8 cellular contexts compared by ENCODE assay signal in genomic region chr3:120558784-120559227, GRCh38. TPM values are rescaled to one million over a fixed set of nuclear protein-coding genes. Genes with fewer than 3 reads are reported as not detected.
DNase-seq lines count a peak whose midpoint lies in the region; TF ChIP-seq lines count a peak whose summit lies in the region.

No MANE protein-coding gene starts in this region.

- H2BK20ac ChIP-seq in H9 (ENCODE audit: low read depth, low read length, poor library complexity, severe bottlenecking): peak overlapping the region; percentile 29

- peak overlapping the region; percentile 30; the same call in 1 of the 2 replicates for H3K4ac ChIP-seq in H9 (ENCODE audit: low read depth, low read length)

- H3K79me1 ChIP-seq in H9 (ENCODE audit: insufficient read depth, low read depth, low read length, poor library complexity, severe bottlenecking): no peaks in the 10 kb centered on the region

- peaks cover 13% of the 10 kb centered on the region for H3K27me3 Mint-ChIP-seq in H9 (ENCODE audit: low read depth)

- H3K36me3 Mint-ChIP-seq in H9 (ENCODE audit: insufficient read depth in 1 of 3, low read depth in 3 of 3): no peaks in the 10 kb centered on the region

- H2AK5ac ChIP-seq in H9 (ENCODE audit: insufficient read length, low read length): no peak overlapping the region

- H3K4me3 Mint-ChIP-seq in H9: peak overlapping the region; percentile 86 to 90

- no peak overlapping the region for H4K5ac ChIP-seq in H9 (ENCODE audit: insufficient read length, low read depth, low read length)

- no peak overlapping the region for H3K23ac ChIP-seq in H9 (ENCODE audit: insufficient read length, low read depth, low read length)

- DNase-seq in H9: peak; percentile 87
- peak; percentile 91 for DNase-seq in SIG-M5 treated with dmso at 0.1 percent for 504 hours (lab: John Stamatoyannopoulos, UW; ENCODE audit: unreplicated experiment)
- DNase-seq in activated gamma-delta T cell treated with anti-CD3 and anti-CD28 coated beads, Interleukin-2, amount 50 U/mL, for 16 hours (ENCODE audit: low read depth): peak; percentile 80
- peak; percentile 83 for DNase-seq in foreskin melanocyte
- DNase-seq in stromal cell of bone marrow (ENCODE audit: low read depth): peak; percentile 85

- peak overlapping the region; percentile 62; the same call in 1 of the 2 replicates for H3K14ac ChIP-seq in H9 (ENCODE audit: insufficient read depth, low read length)

- peak overlapping the region; percentile 10 for H2BK120ac ChIP-seq in H9 (ENCODE audit: low read depth, low read length, poor library complexity, severe bottlenecking)

- H3K9me3 ChIP-seq in ES-I3 (ENCODE audit: control insufficient read depth, insufficient read depth, low read length): no peaks in the 10 kb centered on the region
- no peaks in the 10 kb centered on the region for H3K9me3 ChIP-seq in H9 (ENCODE audit: control insufficient read depth, low read depth, low read length)
- no peaks in the 10 kb centered on the region for H3K9me3 ChIP-seq in Loucy (ENCODE audit: insufficient read depth, low read depth, low read length)
- no peaks in the 10 kb centered on the region for H3K9me3 ChIP-seq in neuron (ENCODE audit: low read length)

- H3K9ac ChIP-seq in ES-I3 (ENCODE audit: low read depth, low read length): peak overlapping the region; percentile 66
- peak overlapping the region; percentile 71 for H3K9ac ChIP-seq in H9 (ENCODE audit: extremely low read depth, insufficient read length, low read length)
- peak overlapping the region; percentile 46 for H3K9ac ChIP-seq in Loucy (ENCODE audit: low read depth, low read length, poor library complexity, severe bottlenecking)

- H3K27me3 ChIP-seq in H9 (ENCODE audit: insufficient read depth, low read length): no peaks in the 10 kb centered on the region
- H3K27me3 ChIP-seq in Loucy (ENCODE audit: insufficient read depth, low read length, poor library complexity, severe bottlenecking): no peaks in the 10 kb centered on the region
- no peaks in the 10 kb centered on the region for H3K27me3 ChIP-seq in neuron (ENCODE audit: insufficient read depth, low read length)

- H3K18ac ChIP-seq in H9 (ENCODE audit: insufficient read length, low read depth, low read length): no peak overlapping the region

- peaks cover 8% of the 10 kb centered on the region for H3K23me2 ChIP-seq in H9 (ENCODE audit: insufficient read length, low read depth, low read length, poor library complexity, severe bottlenecking)

- H3K4me3 ChIP-seq in Loucy (ENCODE audit: low read length, poor library complexity, severe bottlenecking) (peak overlapping the region; percentile 78), neuron (ENCODE audit: low read length) (peak overlapping the region; percentile 60)

- H3K56ac ChIP-seq in H9 (ENCODE audit: insufficient read length, low read depth, low read length): no peak overlapping the region

- H2BK15ac ChIP-seq in H9 (ENCODE audit: low read depth, low read length): no peak overlapping the region

- H3K4me2 ChIP-seq in H9 (ENCODE audit: insufficient read depth, insufficient read length, low read length) (peak overlapping the region; percentile 93), Loucy (ENCODE audit: low read depth, low read length, poor library complexity, severe bottlenecking) (peak overlapping the region; percentile 75)

- no peak overlapping the region for H4K91ac ChIP-seq in H9 (ENCODE audit: insufficient read length, low read depth, low read length)

- H4K20me1 ChIP-seq in H9 (ENCODE audit: control insufficient read depth, insufficient read depth, insufficient read length) (no peaks in the 10 kb centered on the region), Loucy (ENCODE audit: insufficient read depth, low read length, poor library complexity, severe bottlenecking) (no peaks in the 10 kb centered on the region)

- H3K4me1 Mint-ChIP-seq in H9: peaks cover 28 to 29% of the 10 kb centered on the region in 2 experiments

- H4K8ac ChIP-seq in H9 (replicated peaks; ENCODE audit: insufficient read length, low read depth, low read length): no peak overlapping the region

- H3T11ph ChIP-seq in H9 (ENCODE audit: low read length): no peak overlapping the region

- H3K27ac Mint-ChIP-seq in H9: peak overlapping the region in 2 of 3 experiments; percentile 1 to 3; a peak in 3 of 7 replicates

- H3K79me2 ChIP-seq in H9 (ENCODE audit: insufficient read depth, low read length): no peaks in the 10 kb centered on the region
- H3K79me2 ChIP-seq in Loucy (ENCODE audit: insufficient read depth, low read length): no peaks in the 10 kb centered on the region

- H2AFZ ChIP-seq in H9 (ENCODE audit: low read length): peak overlapping the region; percentile 99
- peak overlapping the region; percentile 96 for H2AFZ ChIP-seq in Loucy (ENCODE audit: low read length)
- H2AFZ ChIP-seq in neuron (ENCODE audit: low read depth, low read length): peak overlapping the region; percentile 97

- H3K9me2 ChIP-seq in Loucy (replicated peaks; ENCODE audit: low read depth, low read length): no peaks in the 10 kb centered on the region

- H3K27ac ChIP-seq in H9 (ENCODE audit: insufficient read length, low read depth, low read length): no peak overlapping the region

- no peaks in the 10 kb centered on the region for H3K9me3 Mint-ChIP-seq in H9

- H2BK5ac ChIP-seq in H9 (ENCODE audit: insufficient read length, low read length): no peak overlapping the region

- no peak overlapping the region for H2BK12ac ChIP-seq in H9 (ENCODE audit: insufficient read length, low read depth, low read length)

- H3K36me3 ChIP-seq in ES-I3 (ENCODE audit: insufficient read depth, low read length) (no peaks in the 10 kb centered on the region), Loucy (ENCODE audit: insufficient read depth, low read length) (no peaks in the 10 kb centered on the region), neuron (ENCODE audit: insufficient read depth, low read length) (no peaks in the 10 kb centered on the region)

- WGBS in H9 (ENCODE audit: extremely low coverage, insufficient read length, low lambda C conversion rate): no CpG with 5 or more reads among the region's 17 CpGs

- H3F3A ChIP-seq in Loucy (ENCODE audit: low read depth): no peaks in the 10 kb centered on the region

- peak; percentile 99 for TF ChIP-seq CTCF in H9 (conservative IDR thresholded peaks at IDR 0.05)
- peak; percentile 83 for TF ChIP-seq CTCF in Loucy (conservative IDR thresholded peaks at IDR 0.05; ENCODE audit: low read length)

- peaks cover 4% of the 10 kb centered on the region; the same call in 1 of the 2 replicates for H3K4me1 ChIP-seq in ES-I3 (ENCODE audit: insufficient read depth, low read length)
- 0 out of 2 replicates have a peak, but pooled peaks cover 2% of the 10 kb centered on the region for H3K4me1 ChIP-seq in H9 (ENCODE audit: insufficient read depth, low read length)
- H3K4me1 ChIP-seq in Loucy (ENCODE audit: insufficient read depth, low read length, poor library complexity, severe bottlenecking): peaks cover 6% of the 10 kb centered on the region
- H3K4me1 ChIP-seq in neuron (ENCODE audit: insufficient read depth, low read length): peaks cover 25% of the 10 kb centered on the region

RNA-seq across cellular contexts. Expression of gene NDUFB4, which starts 37.3 kb away (rescaled TPM):
- 209 and 217 TPM in 2 replicates for total RNA-seq in H9 (2021)
